26 cellular contexts compared by ENCODE assay signal in genomic region chr1:46218443-46218842, GRCh38. TPM values are rescaled to one million over a fixed set of nuclear protein-coding genes. Genes with fewer than 3 reads are reported as not detected.
DNase-seq lines count a peak whose midpoint lies in the region; ATAC-seq and TF ChIP-seq lines count a peak whose summit lies in the region.
"Had no signal": no experiment of that assay in that cellular context is flagged by ENCODE, and none has a peak within 500 bp of the region (broad histone marks: within the 10 kb centered on the region; RNA-seq: fewer than 3 reads in every experiment).

No MANE protein-coding gene starts in this region.

- H3K4me1 ChIP-seq in Karpas-422 (ENCODE audit: low read length): no peaks in the 10 kb centered on the region; the same call in 1 of the 2 replicates
- no peaks in the 10 kb centered on the region for H3K4me1 ChIP-seq in prostate gland (replicated peaks)
- peaks cover 19% of the 10 kb centered on the region for H3K4me1 ChIP-seq in GM23338 (ENCODE audit: insufficient read depth)
- peaks cover 0 to 4% (median 0%) of the 10 kb centered on the region in 4 donors for H3K4me1 ChIP-seq in transverse colon

- in situ Hi-C loops in transverse colon (cut with MboI; ENCODE audit: low pct_ligation_motif_present in 1 of 4, low pct_unique_long_range_greater_than_20kb in 1 of 4, low sequenced_read_pairs in 3 of 4): no loop called here

- H3K27ac ChIP-seq in Karpas-422 (ENCODE audit: low read length) (no peak overlapping the region), prostate gland (peak overlapping the region; percentile 59 to 60), GM23338 (ENCODE audit: low read depth) (no peak overlapping the region), transverse colon (no peak overlapping the region)
- H3K27ac ChIP-seq: neural progenitor cell, PC-9, SK-N-MC had no signal

- H3K27me3 Mint-ChIP-seq in brain (no peaks in the 10 kb centered on the region), GM23338 (ENCODE audit: insufficient read depth, low read depth, poor library complexity) (peaks cover 12% of the 10 kb centered on the region)
- H3K27me3 Mint-ChIP-seq: activated CD4-positive, alpha-beta memory T cell treated with anti-CD3 and anti-CD28 coated beads for 36 hours had no signal

- DNase-seq in Karpas-422 (no peak), NCI-H2196 (lab: John Stamatoyannopoulos, UW; ENCODE audit: unreplicated experiment) (peak; percentile 66), prostate gland (ENCODE audit: low spot score) (peak; percentile 81), GM23338 (ENCODE audit: low spot score) (no peak), transverse colon (no peak), NCI-H82 (lab: John Stamatoyannopoulos, UW) (no peak)
- DNase-seq in activated naive CD4-positive, alpha-beta T cell treated with Interleukin-2 at 50 U/mL for 16 hours: no peak
- DNase-seq: activated CD4-positive, alpha-beta memory T cell treated with anti-CD3 and anti-CD28 coated beads for 36 hours; activated T-cell treated with anti-CD3 and anti-CD28 coated beads, Interleukin-2, amount 50 U/mL, for 4 hours; caudate nucleus; COR-L47; effector CD4-positive, alpha-beta T cell; GF-D8; H9; hippocampal formation; kidney glomerular epithelial cell; midbrain; NCI-H446; PC-9; retina had no signal

- ATAC-seq in GM23338: no peak
- ATAC-seq: activated T-cell treated with anti-CD3 and anti-CD28 coated beads, Interleukin-2, amount 50 U/mL, for 4 hours had no signal

- H3K36me3 ChIP-seq in Karpas-422 (ENCODE audit: insufficient read depth, low read length) (no peaks in the 10 kb centered on the region), prostate gland (no peaks in the 10 kb centered on the region), GM23338 (ENCODE audit: insufficient read depth) (no peaks in the 10 kb centered on the region), transverse colon (no peaks in the 10 kb centered on the region)
- H3K36me3 ChIP-seq: neural progenitor cell had no signal

- peak overlapping the region in 2 of 5 experiments; percentile 27 to 45 for H3K4me3 Mint-ChIP-seq in brain
- H3K4me3 Mint-ChIP-seq in GM23338: no peak overlapping the region
- H3K4me3 Mint-ChIP-seq: activated CD4-positive, alpha-beta memory T cell treated with anti-CD3 and anti-CD28 coated beads for 36 hours; activated naive CD8-positive, alpha-beta T cell; activated T-cell treated with anti-CD3 and anti-CD28 coated beads, Interleukin-2, amount 50 U/mL, for 4 hours; H9 had no signal

- H3K9ac ChIP-seq in Karpas-422 (ENCODE audit: low read length): no peak overlapping the region
- H3K9ac ChIP-seq: neural progenitor cell had no signal

- no peaks in the 10 kb centered on the region for H3K27me3 ChIP-seq in Karpas-422 (ENCODE audit: low read length)
- no peaks in the 10 kb centered on the region for H3K27me3 ChIP-seq in prostate gland (replicated peaks; ENCODE audit: insufficient read depth)
- no peaks in the 10 kb centered on the region for H3K27me3 ChIP-seq in GM23338 (ENCODE audit: insufficient read depth)
- no peaks in the 10 kb centered on the region for H3K27me3 ChIP-seq in transverse colon
- H3K27me3 ChIP-seq: neural progenitor cell had no signal

- H3K9me3 ChIP-seq in Karpas-422 (ENCODE audit: low read length) (no peaks in the 10 kb centered on the region), prostate gland (no peaks in the 10 kb centered on the region), transverse colon (no peaks in the 10 kb centered on the region)

- H3K4me3 ChIP-seq in Karpas-422 (ENCODE audit: low read length) (no peak overlapping the region), prostate gland (no peak overlapping the region), GM23338 (no peak overlapping the region), transverse colon (no peak overlapping the region)
- H3K4me3 ChIP-seq: neural progenitor cell, PC-9, SK-N-MC had no signal

- no peaks in the 10 kb centered on the region for H3K79me2 ChIP-seq in Karpas-422 (ENCODE audit: low read length)
- H3K79me2 ChIP-seq in GM23338 (replicated peaks; ENCODE audit: insufficient read depth): no peaks in the 10 kb centered on the region

- H3K9me3 Mint-ChIP-seq in brain: no peaks in the 10 kb centered on the region
- no peaks in the 10 kb centered on the region for H3K9me3 Mint-ChIP-seq in GM23338
- H3K9me3 Mint-ChIP-seq: activated CD4-positive, alpha-beta memory T cell treated with anti-CD3 and anti-CD28 coated beads for 36 hours; activated T-cell treated with anti-CD3 and anti-CD28 coated beads, Interleukin-2, amount 50 U/mL, for 4 hours; H9; neural progenitor cell had no signal

- H3K27ac Mint-ChIP-seq in brain (peak overlapping the region in 4 of 5 experiments; percentile 37 to 75 (median 44)), GM23338 (no peak overlapping the region)
- H3K27ac Mint-ChIP-seq: activated CD4-positive, alpha-beta memory T cell treated with anti-CD3 and anti-CD28 coated beads for 36 hours; activated naive CD8-positive, alpha-beta T cell; H9; neural progenitor cell had no signal

- H3K4me1 Mint-ChIP-seq in brain: peaks cover 57% of the 10 kb centered on the region
- H3K4me1 Mint-ChIP-seq in GM23338: peaks cover 25% of the 10 kb centered on the region

- H2AFZ ChIP-seq in Karpas-422 (ENCODE audit: low read length) (peak overlapping the region; percentile 78; the same call in 1 of the 2 replicates), GM23338 (no peak overlapping the region)
- H2AFZ ChIP-seq: neural progenitor cell, PC-9 had no signal

- no peaks in the 10 kb centered on the region for H3K36me3 Mint-ChIP-seq in brain
- H3K36me3 Mint-ChIP-seq in GM23338 (ENCODE audit: low read depth): no peaks in the 10 kb centered on the region; the same call in 2 of the 3 replicates
- H3K36me3 Mint-ChIP-seq: activated CD4-positive, alpha-beta memory T cell treated with anti-CD3 and anti-CD28 coated beads for 36 hours; activated naive CD8-positive, alpha-beta T cell; neural progenitor cell had no signal

- H3F3A ChIP-seq in GM23338 (replicated peaks; ENCODE audit: low read depth): 0 out of 2 replicates have a peak, but pooled peaks cover 6% of the 10 kb centered on the region

- WGBS in prostate gland: 57% methylated on average over 8 of the region's 8 CpGs
- 80 to 88% methylated on average over 5 to 8 of the region's 8 CpGs for WGBS in transverse colon (ENCODE audit: low coverage in 1 of 2), 2 donors

- H4K20me1 ChIP-seq in Karpas-422 (ENCODE audit: insufficient read depth, low read depth, low read length) (no peaks in the 10 kb centered on the region), GM23338 (replicated peaks; ENCODE audit: insufficient read depth) (no peaks in the 10 kb centered on the region)

- TF ChIP-seq CTCF in brain (conservative IDR thresholded peaks at IDR 0.05): no peak
- TF ChIP-seq CTCF in prostate gland (IDR thresholded peaks at IDR 0.05): no peak
- TF ChIP-seq CTCF in GM23338 (conservative IDR thresholded peaks at IDR 0.05; ENCODE audit: low read depth in 2 of 2): no peak
- no peak for TF ChIP-seq CTCF in transverse colon (IDR thresholded peaks at IDR 0.05)

- H3K9me2 ChIP-seq in Karpas-422 (replicated peaks; ENCODE audit: insufficient read depth, low read length): no peaks in the 10 kb centered on the region
- peaks cover 6% of the 10 kb centered on the region; the same call in 1 of the 2 replicates for H3K9me2 ChIP-seq in GM23338 (ENCODE audit: insufficient read depth)

- H3K4me2 ChIP-seq in Karpas-422 (ENCODE audit: low read depth, low read length, poor library complexity, severe bottlenecking): no peak overlapping the region
- no peak overlapping the region for H3K4me2 ChIP-seq in GM23338
- H3K4me2 ChIP-seq: neural progenitor cell, PC-9 had no signal

- intact Hi-C loops in prostate gland (cut with DNase I): no loop called here
- intact Hi-C loops in transverse colon (cut with DNase I; ENCODE audit: low total_unique reads): no loop called here

- TF ChIP-seq EP300 in transverse colon (IDR thresholded peaks at IDR 0.05; ENCODE audit: low read depth): no peak

- TF ChIP-seq POLR2A in prostate gland (IDR thresholded peaks at IDR 0.05) (no peak), transverse colon (IDR thresholded peaks at IDR 0.05) (no peak)

TF ChIP-seq in GM23338, 12 proteins besides CTCF, POLR2A, EP300 and RAD21 (continues in another document):
- TF ChIP-seq STAT1 (IDR thresholded peaks at IDR 0.05; ENCODE audit: unreplicated experiment): no peak

RNA-seq across cellular contexts. Expression of gene LURAP1, which starts 15.3 kb away (rescaled TPM):
- 0.25 TPM in 1 of 2 replicates, not detected in the other for total RNA-seq in Karpas-422 (2014; rRNA removed; shearing (Covaris generic); ENCODE audit: low replicate concordance)
- polyA plus RNA-seq in brain (ENCODE audit: insufficient read depth, low read depth, low replicate concordance) (2.6 TPM), GM23338 (2016; fragmentation: Nextera tagmentation; extraction: Ambion mirVana) (1.3 and 1.8 TPM in 2 replicates)
- total RNA-seq in prostate gland (10 to 100 TPM; 12.7 to 17.5 TPM), transverse colon (1 to 10 TPM in 3 of 4 donors, not detected in 1; 1.9 to 7.0 (median 2.3) TPM)
- total RNA-seq in GM23338 (2014; rRNA removed; shearing (Covaris generic)): 3.5 and 5.0 TPM in 2 replicates
- total RNA-seq: activated T-cell treated with anti-CD3 and anti-CD28 coated beads, Interleukin-2, amount 50 U/mL, for 4 hours; HT-29 had no signal

RNA-seq across cellular contexts. Expression of gene POMGNT1, which starts 20.2 kb away (rescaled TPM):
- 55.0 and 65.1 TPM in 2 replicates for total RNA-seq in Karpas-422 (2014; rRNA removed; shearing (Covaris generic); ENCODE audit: low replicate concordance)
- polyA plus RNA-seq in brain (ENCODE audit: insufficient read depth, low read depth, low replicate concordance) (92.9 TPM), GM23338 (2016; fragmentation: Nextera tagmentation; extraction: Ambion mirVana) (23.0 and 24.3 TPM in 2 replicates)
- total RNA-seq in prostate gland (100 to 1,000 TPM; 106 to 120 TPM), transverse colon (10 to 100 TPM; 13.3 to 35.5 (median 27.6) TPM)
- 32.1 and 33.2 TPM in 2 replicates for total RNA-seq in GM23338 (2014; rRNA removed; shearing (Covaris generic))

RNA-seq across cellular contexts. Expression of gene RAD54L, which starts 29.1 kb away (rescaled TPM):
- 10.5 and 18.0 TPM in 2 replicates for total RNA-seq in Karpas-422 (2014; rRNA removed; shearing (Covaris generic); ENCODE audit: low replicate concordance)
- polyA plus RNA-seq in brain (ENCODE audit: insufficient read depth, low read depth, low replicate concordance) (15.8 TPM), GM23338 (2016; fragmentation: Nextera tagmentation; extraction: Ambion mirVana) (26.4 TPM in 2 replicates)
- total RNA-seq in prostate gland (1 to 10 TPM; 8.2 to 8.4 TPM), transverse colon (10 to 100 TPM in 1 of 4 donors, 1 to 10 TPM in 3; 1.3 to 69.9 (median 3.6) TPM)
- 32.5 and 48.1 TPM in 2 replicates for total RNA-seq in GM23338 (2014; rRNA removed; shearing (Covaris generic))

RNA-seq across cellular contexts. Expression of gene P3R3URF, which starts 42.2 kb away (rescaled TPM):
- total RNA-seq in Karpas-422 (2014; rRNA removed; shearing (Covaris generic); ENCODE audit: low replicate concordance): not detected in 2 replicates
- polyA plus RNA-seq in brain (ENCODE audit: insufficient read depth, low read depth, low replicate concordance) (not detected), GM23338 (2016; fragmentation: Nextera tagmentation; extraction: Ambion mirVana) (not detected in 2 replicates)
- total RNA-seq in prostate gland (not detected), transverse colon (not detected)
- not detected in 2 replicates for total RNA-seq in GM23338 (2014; rRNA removed; shearing (Covaris generic))
- total RNA-seq: activated CD4-positive, alpha-beta memory T cell treated with anti-CD3 and anti-CD28 coated beads for 36 hours; activated T-cell treated with anti-CD3 and anti-CD28 coated beads, Interleukin-2, amount 50 U/mL, for 4 hours; H9; HT-29; M059J; PC-9 had no signal

RNA-seq across cellular contexts. Expression of gene TSPAN1, which starts 43.6 kb away (rescaled TPM):
- not detected in 2 replicates for total RNA-seq in Karpas-422 (2014; rRNA removed; shearing (Covaris generic); ENCODE audit: low replicate concordance)
- polyA plus RNA-seq in brain (ENCODE audit: insufficient read depth, low read depth, low replicate concordance) (9.4 TPM), GM23338 (2016; fragmentation: Nextera tagmentation; extraction: Ambion mirVana) (not detected in 2 replicates)
- total RNA-seq in prostate gland (100 to 1,000 TPM in 1 of 2 donors, 10 to 100 TPM in 1; 77.2 to 322 TPM), transverse colon (1,000 to 10,000 TPM in 2 of 4 donors, 100 to 1,000 TPM in 2; 228 to 1,657 (median 1,038) TPM)
- total RNA-seq in GM23338 (2014; rRNA removed; shearing (Covaris generic)): not detected in 2 replicates
- total RNA-seq: H9 had no signal

Comparison
In these comparisons a context has a peak if more than half of its experiments do, and no peak if none do; other contexts are left out.
1. DNase-seq: peak in NCI-H2196 (single experiment) and prostate gland (single experiment); none in Karpas-422 (single experiment), GM23338 (single experiment), transverse colon (single experiment), NCI-H82 (single experiment) and activated naive CD4-positive, alpha-beta T cell treated with Interleukin-2 at 50 U/mL for 16 hours (single experiment).
2. H3K27ac ChIP-seq: peak in prostate gland (2 of 2); none in Karpas-422 (single experiment), GM23338 (single experiment) and transverse colon (0 of 4).